1 cellular context compared by ENCODE assay signal in genomic region chr14:92635031-92635430, GRCh38.
TF ChIP-seq lines count a peak whose summit lies in the region.

No MANE protein-coding gene starts in this region.

TF ChIP-seq in GM12878, 131 proteins besides CTCF, POLR2A, EP300 and RAD21 (continued from another document):
- TF ChIP-seq, protein P1, sequence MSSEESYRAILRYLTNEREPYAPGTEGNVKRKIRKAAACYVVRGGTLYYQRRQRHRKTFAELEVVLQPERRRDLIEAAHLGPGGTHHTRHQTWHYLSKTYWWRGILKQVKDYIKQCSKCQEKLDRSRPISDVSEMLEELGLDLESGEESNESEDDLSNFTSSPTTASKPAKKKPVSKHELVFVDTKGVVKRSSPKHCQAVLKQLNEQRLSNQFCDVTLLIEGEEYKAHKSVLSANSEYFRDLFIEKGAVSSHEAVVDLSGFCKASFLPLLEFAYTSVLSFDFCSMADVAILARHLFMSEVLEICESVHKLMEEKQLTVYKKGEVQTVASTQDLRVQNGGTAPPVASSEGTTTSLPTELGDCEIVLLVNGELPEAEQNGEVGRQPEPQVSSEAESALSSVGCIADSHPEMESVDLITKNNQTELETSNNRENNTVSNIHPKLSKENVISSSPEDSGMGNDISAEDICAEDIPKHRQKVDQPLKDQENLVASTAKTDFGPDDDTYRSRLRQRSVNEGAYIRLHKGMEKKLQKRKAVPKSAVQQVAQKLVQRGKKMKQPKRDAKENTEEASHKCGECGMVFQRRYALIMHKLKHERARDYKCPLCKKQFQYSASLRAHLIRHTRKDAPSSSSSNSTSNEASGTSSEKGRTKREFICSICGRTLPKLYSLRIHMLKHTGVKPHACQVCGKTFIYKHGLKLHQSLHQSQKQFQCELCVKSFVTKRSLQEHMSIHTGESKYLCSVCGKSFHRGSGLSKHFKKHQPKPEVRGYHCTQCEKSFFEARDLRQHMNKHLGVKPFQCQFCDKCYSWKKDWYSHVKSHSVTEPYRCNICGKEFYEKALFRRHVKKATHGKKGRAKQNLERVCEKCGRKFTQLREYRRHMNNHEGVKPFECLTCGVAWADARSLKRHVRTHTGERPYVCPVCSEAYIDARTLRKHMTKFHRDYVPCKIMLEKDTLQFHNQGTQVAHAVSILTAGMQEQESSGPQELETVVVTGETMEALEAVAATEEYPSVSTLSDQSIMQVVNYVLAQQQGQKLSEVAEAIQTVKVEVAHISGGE (CRISPR knock-in tag; IDR thresholded peaks at IDR 0.05): no peak
- no peak for TF ChIP-seq CREM (IDR thresholded peaks at IDR 0.05; ENCODE audit: low read depth)
